1 cellular context compared by ENCODE assay signal in the genomic region with DNA sequence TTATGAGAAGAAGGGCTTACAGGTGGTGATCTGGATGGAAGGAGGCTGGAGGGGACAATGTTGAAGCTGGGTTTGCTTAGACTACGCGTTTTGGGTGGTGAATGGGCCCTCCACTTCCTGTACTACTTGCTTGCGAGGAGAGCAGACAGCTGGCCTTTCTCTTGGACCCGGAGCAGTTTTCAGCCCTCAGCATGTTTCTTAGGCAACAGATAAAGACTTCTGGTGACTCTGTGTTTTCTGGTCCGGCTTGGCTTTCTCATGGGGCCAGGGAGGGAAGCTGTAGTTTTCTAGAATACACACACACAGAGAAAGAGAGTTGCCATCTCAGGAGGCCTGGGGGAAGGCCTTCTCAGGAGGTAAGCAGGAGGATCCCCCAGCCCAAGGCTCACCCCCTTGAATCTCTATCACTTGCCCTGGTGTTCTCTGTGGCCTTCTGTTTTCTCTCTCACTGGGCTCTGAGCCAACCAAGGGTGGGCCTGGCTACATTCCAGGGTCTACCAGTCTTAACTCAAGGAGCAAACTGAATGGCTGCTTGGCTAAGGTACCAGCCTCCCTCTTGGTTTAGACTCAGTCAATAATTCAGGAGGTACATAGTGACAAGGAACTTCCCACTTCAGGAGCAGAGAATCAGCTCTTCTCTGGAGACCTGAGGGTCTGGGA.
TF ChIP-seq lines count a peak whose summit lies in the region.

No MANE protein-coding gene starts in this region.

TF ChIP-seq in GM23338, 12 proteins besides CTCF, POLR2A, EP300 and RAD21:
- TF ChIP-seq CREB1 (CRISPR knock-in tag; IDR thresholded peaks at IDR 0.05; ENCODE audit: low read depth) (no peak), ETS1 (IDR thresholded peaks at IDR 0.05) (no peak), STAT1 (IDR thresholded peaks at IDR 0.05; ENCODE audit: unreplicated experiment) (no peak), EZH2phosphoT487 (IDR thresholded peaks at IDR 0.05; ENCODE audit: unreplicated experiment) (no peak), ZNF114 (CRISPR knock-in tag; IDR thresholded peaks at IDR 0.05) (no peak), JUNB (IDR thresholded peaks at IDR 0.05; ENCODE audit: unreplicated experiment) (no peak), NANOG (IDR thresholded peaks at IDR 0.05; ENCODE audit: borderline replicate concordance) (no peak), ZNF462 (CRISPR knock-in tag; IDR thresholded peaks at IDR 0.05) (no peak), POLR2AphosphoS5 (IDR thresholded peaks at IDR 0.05; ENCODE audit: low read depth) (no peak), ZNF331 (CRISPR knock-in tag; IDR thresholded peaks at IDR 0.05; ENCODE audit: low read depth) (no peak), EZH2 (IDR thresholded peaks at IDR 0.05; ENCODE audit: low read depth, unreplicated experiment) (no peak)
- TF ChIP-seq, protein P1, sequence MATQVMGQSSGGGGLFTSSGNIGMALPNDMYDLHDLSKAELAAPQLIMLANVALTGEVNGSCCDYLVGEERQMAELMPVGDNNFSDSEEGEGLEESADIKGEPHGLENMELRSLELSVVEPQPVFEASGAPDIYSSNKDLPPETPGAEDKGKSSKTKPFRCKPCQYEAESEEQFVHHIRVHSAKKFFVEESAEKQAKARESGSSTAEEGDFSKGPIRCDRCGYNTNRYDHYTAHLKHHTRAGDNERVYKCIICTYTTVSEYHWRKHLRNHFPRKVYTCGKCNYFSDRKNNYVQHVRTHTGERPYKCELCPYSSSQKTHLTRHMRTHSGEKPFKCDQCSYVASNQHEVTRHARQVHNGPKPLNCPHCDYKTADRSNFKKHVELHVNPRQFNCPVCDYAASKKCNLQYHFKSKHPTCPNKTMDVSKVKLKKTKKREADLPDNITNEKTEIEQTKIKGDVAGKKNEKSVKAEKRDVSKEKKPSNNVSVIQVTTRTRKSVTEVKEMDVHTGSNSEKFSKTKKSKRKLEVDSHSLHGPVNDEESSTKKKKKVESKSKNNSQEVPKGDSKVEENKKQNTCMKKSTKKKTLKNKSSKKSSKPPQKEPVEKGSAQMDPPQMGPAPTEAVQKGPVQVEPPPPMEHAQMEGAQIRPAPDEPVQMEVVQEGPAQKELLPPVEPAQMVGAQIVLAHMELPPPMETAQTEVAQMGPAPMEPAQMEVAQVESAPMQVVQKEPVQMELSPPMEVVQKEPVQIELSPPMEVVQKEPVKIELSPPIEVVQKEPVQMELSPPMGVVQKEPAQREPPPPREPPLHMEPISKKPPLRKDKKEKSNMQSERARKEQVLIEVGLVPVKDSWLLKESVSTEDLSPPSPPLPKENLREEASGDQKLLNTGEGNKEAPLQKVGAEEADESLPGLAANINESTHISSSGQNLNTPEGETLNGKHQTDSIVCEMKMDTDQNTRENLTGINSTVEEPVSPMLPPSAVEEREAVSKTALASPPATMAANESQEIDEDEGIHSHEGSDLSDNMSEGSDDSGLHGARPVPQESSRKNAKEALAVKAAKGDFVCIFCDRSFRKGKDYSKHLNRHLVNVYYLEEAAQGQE (IDR thresholded peaks at IDR 0.05; ENCODE audit: unreplicated experiment), result no peak
